16 cellular contexts compared by ENCODE assay signal in the genomic region with DNA sequence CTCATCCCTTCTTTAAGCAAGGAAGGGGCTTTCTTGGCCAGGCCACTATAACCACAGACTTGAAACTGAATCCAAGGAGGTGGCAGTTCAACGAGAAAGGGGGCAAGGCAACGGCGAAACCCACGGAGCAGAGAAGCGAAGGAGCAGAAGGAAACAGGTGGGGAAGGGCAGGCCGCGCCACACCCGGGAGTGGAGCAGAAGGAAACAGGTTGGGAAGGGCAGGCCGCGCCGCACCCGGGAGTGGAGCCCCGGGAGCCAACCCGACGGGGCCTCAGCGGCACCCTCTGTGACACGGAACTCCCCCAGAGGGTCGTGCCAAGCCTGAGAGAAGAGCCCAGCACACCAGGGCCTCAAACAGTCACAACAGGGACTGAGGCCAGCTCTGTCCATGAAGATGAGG. TPM values are rescaled to one million over a fixed set of nuclear protein-coding genes. Genes with fewer than 3 reads are reported as not detected.
DNase-seq lines count a peak whose midpoint lies in the region; ATAC-seq and TF ChIP-seq lines count a peak whose summit lies in the region.
"Had no signal": no experiment of that assay in that cellular context is flagged by ENCODE, and none has a peak within 500 bp of the region (broad histone marks: within the 10 kb centered on the region; RNA-seq: fewer than 3 reads in every experiment).

No MANE protein-coding gene starts in this region.

- no peaks in the 10 kb centered on the region for H3K9me3 ChIP-seq in mucosa of descending colon
- H3K9me3 ChIP-seq: BLaER1, Caco-2 had no signal

- H3K27me3 Mint-ChIP-seq in activated CD4-positive, alpha-beta T cell treated with anti-CD3 and anti-CD28 coated beads, Interleukin-2, amount 10 ng/mL, durations not matched to agents 24 days and 14 days: no peaks in the 10 kb centered on the region
- H3K27me3 Mint-ChIP-seq in WTC11 (ENCODE audit: low read depth): no peaks in the 10 kb centered on the region
- H3K27me3 Mint-ChIP-seq in stimulated activated memory B cell treated with anti-CD40 and anti-IgM and Interleukin-4, amounts not matched to agents 10 μg/mL and 1 μg/mL and 100 μg/mL, for 72 hours: no peaks in the 10 kb centered on the region
- H3K27me3 Mint-ChIP-seq: CD8-positive, alpha-beta memory T cell had no signal

- H3K36me3 Mint-ChIP-seq in activated CD4-positive, alpha-beta T cell treated with anti-CD3 and anti-CD28 coated beads, Interleukin-2, amount 10 ng/mL, durations not matched to agents 24 days and 14 days (ENCODE audit: low read depth): peaks cover 52% of the 10 kb centered on the region
- peaks cover 63% of the 10 kb centered on the region for H3K36me3 Mint-ChIP-seq in WTC11
- H3K36me3 Mint-ChIP-seq in stimulated activated memory B cell treated with anti-CD40 and anti-IgM and Interleukin-4, amounts not matched to agents 10 μg/mL and 1 μg/mL and 100 μg/mL, for 72 hours: peaks cover 33% of the 10 kb centered on the region
- H3K36me3 Mint-ChIP-seq: CD8-positive, alpha-beta memory T cell had no signal

- intact Hi-C loops in activated CD4-positive, alpha-beta T cell treated with anti-CD3 and anti-CD28 coated beads, Interleukin-2, amount 10 ng/mL, durations not matched to agents 24 days and 14 days (cut with micrococcal nuclease): no loop called here
- intact Hi-C loops in mucosa of descending colon (cut with DNase I, micrococcal nuclease): loop anchor here in 1 of 2 donors (10.0 kb wide), 1 partner anchor 91 kb away; the partner anchor contains the start of gene SPATA2L

- H3K36me3 ChIP-seq in mucosa of descending colon (ENCODE audit: low read depth): no peaks in the 10 kb centered on the region

- POLR2A ChIA-PET in WTC11 (lab: Charles Lee): no interaction called here

- no peaks in the 10 kb centered on the region for H3K9me3 Mint-ChIP-seq in activated CD4-positive, alpha-beta T cell treated with anti-CD3 and anti-CD28 coated beads, Interleukin-2, amount 10 ng/mL, durations not matched to agents 24 days and 14 days
- no peaks in the 10 kb centered on the region for H3K9me3 Mint-ChIP-seq in WTC11
- no peaks in the 10 kb centered on the region for H3K9me3 Mint-ChIP-seq in stimulated activated memory B cell treated with anti-CD40 and anti-IgM and Interleukin-4, amounts not matched to agents 10 μg/mL and 1 μg/mL and 100 μg/mL, for 72 hours
- H3K9me3 Mint-ChIP-seq: CD8-positive, alpha-beta memory T cell had no signal

- no peak for TF ChIP-seq CTCF in WTC11 (IDR thresholded peaks at IDR 0.05)
- no peak for TF ChIP-seq CTCF in mucosa of descending colon (IDR thresholded peaks at IDR 0.05)
- TF ChIP-seq CTCF in foreskin fibroblast (IDR thresholded peaks at IDR 0.05; ENCODE audit: low read depth, low read length): no peak

- no peaks in the 10 kb centered on the region for H3K4me1 ChIP-seq in mucosa of descending colon (ENCODE audit: low read depth)
- H3K4me1 ChIP-seq: BLaER1, Caco-2 had no signal

- H3K4me3 ChIP-seq in mucosa of descending colon (no peak overlapping the region), foreskin fibroblast (ENCODE audit: low read depth in 1 of 2, low read length in 2 of 2) (no peak overlapping the region)
- H3K4me3 ChIP-seq: BLaER1, GM23248 had no signal

- H3K4me3 Mint-ChIP-seq in activated CD4-positive, alpha-beta T cell treated with anti-CD3 and anti-CD28 coated beads, Interleukin-2, amount 10 ng/mL, durations not matched to agents 24 days and 14 days: no peak overlapping the region
- no peak overlapping the region for H3K4me3 Mint-ChIP-seq in WTC11
- H3K4me3 Mint-ChIP-seq in stimulated activated memory B cell treated with anti-CD40 and anti-IgM and Interleukin-4, amounts not matched to agents 10 μg/mL and 1 μg/mL and 100 μg/mL, for 72 hours: no peak overlapping the region
- H3K4me3 Mint-ChIP-seq: CD8-positive, alpha-beta memory T cell had no signal

- H3K27ac Mint-ChIP-seq in activated CD4-positive, alpha-beta T cell treated with anti-CD3 and anti-CD28 coated beads, Interleukin-2, amount 10 ng/mL, durations not matched to agents 24 days and 14 days: peak overlapping the region; percentile 6
- H3K27ac Mint-ChIP-seq in WTC11: peak overlapping the region; percentile 57
- H3K27ac Mint-ChIP-seq in stimulated activated memory B cell treated with anti-CD40 and anti-IgM and Interleukin-4, amounts not matched to agents 10 μg/mL and 1 μg/mL and 100 μg/mL, for 72 hours: peak overlapping the region; percentile 31

- ATAC-seq in WTC11 (no peak), mucosa of descending colon (peak; percentile 32)
- ATAC-seq in stimulated activated memory B cell treated with anti-CD40 and anti-IgM and Interleukin-4, amounts not matched to agents 10 μg/mL and 1 μg/mL and 100 μg/mL, for 72 hours: no peak

- peaks cover 1% of the 10 kb centered on the region for H3K4me1 Mint-ChIP-seq in activated CD4-positive, alpha-beta T cell treated with anti-CD3 and anti-CD28 coated beads, Interleukin-2, amount 10 ng/mL, durations not matched to agents 24 days and 14 days
- H3K4me1 Mint-ChIP-seq in WTC11: no peaks in the 10 kb centered on the region
- H3K4me1 Mint-ChIP-seq in stimulated activated memory B cell treated with anti-CD40 and anti-IgM and Interleukin-4, amounts not matched to agents 10 μg/mL and 1 μg/mL and 100 μg/mL, for 72 hours: peaks cover 10% of the 10 kb centered on the region

- DNase-seq in activated CD4-positive, alpha-beta T cell treated with anti-CD3 and anti-CD28 coated beads, Interleukin-2, amount 10 ng/mL, durations not matched to agents 24 days and 14 days: no peak
- no peak for DNase-seq in activated CD4-positive, alpha-beta T cell treated with anti-CD3 and anti-CD28 coated beads, Interleukin-2, amount 50 U/mL, for 1 hour
- DNase-seq in WTC11 (ENCODE audit: low spot score) (no peak), mucosa of descending colon (peak in 1 of 3 donors; percentile 34), activated T-cell treated with anti-CD3 and anti-CD28 coated beads for 4 hours (no peak), foreskin fibroblast (no peak), NCI-H510A (lab: John Stamatoyannopoulos, UW) (no peak)
- DNase-seq: 8988T; AML-193; Caco-2; CD8-positive, alpha-beta memory T cell; DMS53; GF-D8 had no signal

- CTCF ChIA-PET in WTC11 (lab: Charles Lee): no interaction called here

TF ChIP-seq in WTC11, 78 proteins besides CTCF, POLR2A, EP300 and RAD21 (continues in another document):
- TF ChIP-seq RELA (CRISPR knock-in tag; IDR thresholded peaks at IDR 0.05; ENCODE audit: borderline replicate concordance): no peak
- no peak for TF ChIP-seq IRF2 (CRISPR knock-in tag; IDR thresholded peaks at IDR 0.05; ENCODE audit: borderline replicate concordance, low read depth)
- no peak for TF ChIP-seq ETV6 (CRISPR knock-in tag; IDR thresholded peaks at IDR 0.05)
- TF ChIP-seq, protein P1, sequence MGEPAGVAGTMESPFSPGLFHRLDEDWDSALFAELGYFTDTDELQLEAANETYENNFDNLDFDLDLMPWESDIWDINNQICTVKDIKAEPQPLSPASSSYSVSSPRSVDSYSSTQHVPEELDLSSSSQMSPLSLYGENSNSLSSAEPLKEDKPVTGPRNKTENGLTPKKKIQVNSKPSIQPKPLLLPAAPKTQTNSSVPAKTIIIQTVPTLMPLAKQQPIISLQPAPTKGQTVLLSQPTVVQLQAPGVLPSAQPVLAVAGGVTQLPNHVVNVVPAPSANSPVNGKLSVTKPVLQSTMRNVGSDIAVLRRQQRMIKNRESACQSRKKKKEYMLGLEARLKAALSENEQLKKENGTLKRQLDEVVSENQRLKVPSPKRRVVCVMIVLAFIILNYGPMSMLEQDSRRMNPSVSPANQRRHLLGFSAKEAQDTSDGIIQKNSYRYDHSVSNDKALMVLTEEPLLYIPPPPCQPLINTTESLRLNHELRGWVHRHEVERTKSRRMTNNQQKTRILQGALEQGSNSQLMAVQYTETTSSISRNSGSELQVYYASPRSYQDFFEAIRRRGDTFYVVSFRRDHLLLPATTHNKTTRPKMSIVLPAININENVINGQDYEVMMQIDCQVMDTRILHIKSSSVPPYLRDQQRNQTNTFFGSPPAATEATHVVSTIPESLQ (CRISPR knock-in tag; IDR thresholded peaks at IDR 0.05): no peak
- TF ChIP-seq TP53 (CRISPR knock-in tag; IDR thresholded peaks at IDR 0.05): no peak
- TF ChIP-seq GRHL2 (CRISPR knock-in tag; IDR thresholded peaks at IDR 0.05; ENCODE audit: insufficient replicate concordance, severe bottlenecking): no peak
- no peak for TF ChIP-seq TCF7 (CRISPR knock-in tag; IDR thresholded peaks at IDR 0.05; ENCODE audit: low read depth)
- no peak for TF ChIP-seq JAZF1 (CRISPR knock-in tag; IDR thresholded peaks at IDR 0.05)
- TF ChIP-seq NFATC4 (CRISPR knock-in tag; IDR thresholded peaks at IDR 0.05): no peak
- TF ChIP-seq MYBL2 (CRISPR knock-in tag; IDR thresholded peaks at IDR 0.05): no peak
- no peak for TF ChIP-seq ZNF423 (CRISPR knock-in tag; IDR thresholded peaks at IDR 0.05)
- TF ChIP-seq, protein P2, sequence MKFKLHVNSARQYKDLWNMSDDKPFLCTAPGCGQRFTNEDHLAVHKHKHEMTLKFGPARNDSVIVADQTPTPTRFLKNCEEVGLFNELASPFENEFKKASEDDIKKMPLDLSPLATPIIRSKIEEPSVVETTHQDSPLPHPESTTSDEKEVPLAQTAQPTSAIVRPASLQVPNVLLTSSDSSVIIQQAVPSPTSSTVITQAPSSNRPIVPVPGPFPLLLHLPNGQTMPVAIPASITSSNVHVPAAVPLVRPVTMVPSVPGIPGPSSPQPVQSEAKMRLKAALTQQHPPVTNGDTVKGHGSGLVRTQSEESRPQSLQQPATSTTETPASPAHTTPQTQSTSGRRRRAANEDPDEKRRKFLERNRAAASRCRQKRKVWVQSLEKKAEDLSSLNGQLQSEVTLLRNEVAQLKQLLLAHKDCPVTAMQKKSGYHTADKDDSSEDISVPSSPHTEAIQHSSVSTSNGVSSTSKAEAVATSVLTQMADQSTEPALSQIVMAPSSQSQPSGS (CRISPR knock-in tag; IDR thresholded peaks at IDR 0.05; ENCODE audit: borderline replicate concordance, low read depth): no peak
- TF ChIP-seq ZNF317 (CRISPR knock-in tag; IDR thresholded peaks at IDR 0.05; ENCODE audit: borderline replicate concordance, low read depth): no peak
- TF ChIP-seq, protein P3, sequence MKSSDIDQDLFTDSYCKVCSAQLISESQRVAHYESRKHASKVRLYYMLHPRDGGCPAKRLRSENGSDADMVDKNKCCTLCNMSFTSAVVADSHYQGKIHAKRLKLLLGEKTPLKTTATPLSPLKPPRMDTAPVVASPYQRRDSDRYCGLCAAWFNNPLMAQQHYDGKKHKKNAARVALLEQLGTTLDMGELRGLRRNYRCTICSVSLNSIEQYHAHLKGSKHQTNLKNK (CRISPR knock-in tag; IDR thresholded peaks at IDR 0.05): no peak
- TF ChIP-seq NFYB (CRISPR knock-in tag; conservative IDR thresholded peaks at IDR 0.05; ENCODE audit: low read depth): no peak

RNA-seq across cellular contexts. Expression of gene FANCA, which starts 20.3 kb away (rescaled TPM):
- 226 and 237 TPM in 2 replicates for total RNA-seq in activated CD4-positive, alpha-beta T cell treated with anti-CD3 and anti-CD28 coated beads, Interleukin-2, amount 10 ng/mL, durations not matched to agents 24 days and 14 days
- total RNA-seq in WTC11 (2021): 90.5 to 98.7 TPM (median 90.8 TPM) in 3 replicates
- total RNA-seq in mucosa of descending colon: 10 to 100 TPM; 13.1 to 27.7 (median 16.3) TPM

RNA-seq across cellular contexts. Expression of gene SPIRE2, which starts 32.2 kb away (rescaled TPM):
- total RNA-seq in activated CD4-positive, alpha-beta T cell treated with anti-CD3 and anti-CD28 coated beads, Interleukin-2, amount 10 ng/mL, durations not matched to agents 24 days and 14 days: 1.9 and 2.0 TPM in 2 replicates
- total RNA-seq in WTC11 (2021) (19.7 to 21.1 TPM (median 20.5 TPM) in 3 replicates), mucosa of descending colon (100 to 1,000 TPM in 1 of 3 donors, 10 to 100 TPM in 2; 52.5 to 118 (median 84.2) TPM)

Comparison
In these comparisons a context has a peak if more than half of its experiments do, and no peak if none do; other contexts are left out.
1. H3K27ac Mint-ChIP-seq: peak in every context shown above with its lines; median percentile 57 in WTC11; 31 in stimulated activated memory B cell treated with anti-CD40 and anti-IgM and Interleukin-4, amounts not matched to agents 10 μg/mL and 1 μg/mL and 100 μg/mL, for 72 hours; 6 in activated CD4-positive, alpha-beta T cell treated with anti-CD3 and anti-CD28 coated beads, Interleukin-2, amount 10 ng/mL, durations not matched to agents 24 days and 14 days.